ENCODE assay signal across 20 cellular contexts in genomic region chr2:10346929-10347558, GRCh38. TPM values are rescaled to one million over a fixed set of nuclear protein-coding genes. Genes with fewer than 3 reads are reported as not detected.
DNase-seq lines count a peak whose midpoint lies in the region; ATAC-seq and TF ChIP-seq lines count a peak whose summit lies in the region.
"Had no signal": no experiment of that assay in that cellular context is flagged by ENCODE, and none has a peak within 500 bp of the region (broad histone marks: within the 10 kb centered on the region; RNA-seq: fewer than 3 reads in every experiment).

No MANE protein-coding gene starts in this region.

- H3K4me2 ChIP-seq in skeletal muscle satellite cell (ENCODE audit: low read length) = peak overlapping the region; percentile 4

- peaks cover 33% of the 10 kb centered on the region for H3K4me1 Mint-ChIP-seq in activated naive CD4-positive, alpha-beta T cell treated with anti-CD3 and anti-CD28 coated beads, Interleukin-2, amount 10 ng/mL, durations not matched to agents 7 days and 5 days

- DNase-seq in activated naive CD4-positive, alpha-beta T cell treated with anti-CD3 and anti-CD28 coated beads, Interleukin-2, amount 50 U/mL, for 72 hours (ENCODE audit: low spot score in 2 of 2) = no peak
- no peak for DNase-seq in activated naive CD4-positive, alpha-beta T cell treated with anti-CD3 and anti-CD28 coated beads, Interleukin-2, amount 10 ng/mL, durations not matched to agents 7 days and 5 days
- DNase-seq in Panc1 (ENCODE audit: low read depth, low spot score) (no peak), glomerular visceral epithelial cell (ENCODE audit: extremely low spot score) (peak; percentile 50), NCI-H1417 (lab: John Stamatoyannopoulos, UW) (no peak)
- DNase-seq: activated CD4-positive, alpha-beta T cell treated with anti-CD3 and anti-CD28 coated beads, Interleukin-2, amount 50 U/mL, for 1 hour; activated T-cell treated with anti-CD3 and anti-CD28 coated beads, Interleukin-2, amount 50 U/mL, for 24 hours; Calu3; effector memory CD8-positive, alpha-beta T cell; GM23248; hypothalamus; left cardiac atrium; NCI-H1694 treated with DMSO at 0.1 percent for 48 hours; NCI-H446 treated with DMSO at 0.1 percent for 48 hours; stimulated activated CD4-positive, alpha-beta T cell treated with anti-CD3 and anti-CD28 coated beads, Interleukin-12 subunit alpha, Interleukin-12 subunit beta, amount 100 ng/mL, for 4 hours; T1000 had no signal

- H3K9ac ChIP-seq in skeletal muscle satellite cell (ENCODE audit: low read depth, low read length) = peak overlapping the region; percentile 1
- H3K9ac ChIP-seq: GM23248 had no signal

- BruUV-seq in Panc1 (replicated peaks; lab: Mats Ljungman, UMichigan) = no TSS peak

- POLR2A ChIA-PET in Panc1 (lab: Charles Lee) = interaction anchor here (0.6 kb wide), 1 partner anchor 125 kb away, joined by 3 read pairs; no protein-coding TSS in a partner anchor

- intact Hi-C loops in Panc1 (cut with micrococcal nuclease; ENCODE audit: unreplicated experiment) = no loop called here

- no peak overlapping the region for H3K4me3 ChIP-seq in Panc1 (ENCODE audit: low read depth in 2 of 2, low read length in 2 of 2)
- no peak overlapping the region for H3K4me3 ChIP-seq in skeletal muscle satellite cell (ENCODE audit: low read length)
- H3K4me3 ChIP-seq: GM23248, prostate gland had no signal

- peaks cover 69% of the 10 kb centered on the region for H3K4me1 ChIP-seq in Panc1 (ENCODE audit: control insufficient read depth, insufficient read depth, low read length)
- H3K4me1 ChIP-seq in skeletal muscle satellite cell (ENCODE audit: control insufficient read depth, insufficient read depth, low read length) = peaks cover 45% of the 10 kb centered on the region
- H3K4me1 ChIP-seq: prostate gland had no signal

- peak in 1 of 2 donors; percentile 55 for ATAC-seq in activated naive CD4-positive, alpha-beta T cell treated with anti-CD3 and anti-CD28 coated beads, Interleukin-2, amount 50 U/mL, for 72 hours
- ATAC-seq in Panc1 = no peak
- no peak for ATAC-seq in HG03135 (IDR thresholded peaks at IDR 0.05; ENCODE audit: unreplicated experiment)
- no peak for ATAC-seq in HG03442 (IDR thresholded peaks at IDR 0.05; ENCODE audit: unreplicated experiment)
- ATAC-seq: effector memory CD8-positive, alpha-beta T cell; left cardiac atrium had no signal

- H3K27me3 ChIP-seq in Panc1 (ENCODE audit: control insufficient read depth, insufficient read depth, low read length) (no peaks in the 10 kb centered on the region), skeletal muscle satellite cell (ENCODE audit: control insufficient read depth, insufficient read depth, low read length) (no peaks in the 10 kb centered on the region)

- H3K27ac Mint-ChIP-seq in activated naive CD4-positive, alpha-beta T cell treated with anti-CD3 and anti-CD28 coated beads, Interleukin-2, amount 50 U/mL, for 72 hours = peak overlapping the region; percentile 17 to 75
- no peak overlapping the region for H3K27ac Mint-ChIP-seq in activated naive CD4-positive, alpha-beta T cell treated with anti-CD3 and anti-CD28 coated beads, Interleukin-2, amount 10 ng/mL, durations not matched to agents 7 days and 5 days

- H3K36me3 Mint-ChIP-seq in activated naive CD4-positive, alpha-beta T cell treated with anti-CD3 and anti-CD28 coated beads, Interleukin-2, amount 50 U/mL, for 72 hours = peaks cover 0 to 10% of the 10 kb centered on the region in 2 donors
- peaks cover 4% of the 10 kb centered on the region for H3K36me3 Mint-ChIP-seq in activated naive CD4-positive, alpha-beta T cell treated with anti-CD3 and anti-CD28 coated beads, Interleukin-2, amount 10 ng/mL, durations not matched to agents 7 days and 5 days

- H3K36me3 ChIP-seq in Panc1 (ENCODE audit: control insufficient read depth, insufficient read depth, low read length) (no peaks in the 10 kb centered on the region), skeletal muscle satellite cell (ENCODE audit: insufficient read depth, low read length) (peaks cover 4% of the 10 kb centered on the region)
- H3K36me3 ChIP-seq: prostate gland had no signal

- in situ Hi-C loops in Panc1 (cut with HindIII; ENCODE audit: low pct_unique_long_range_greater_than_20kb, low sequenced_read_pairs) = no loop called here

- H3K9me3 ChIP-seq in Panc1 (ENCODE audit: control insufficient read depth, insufficient read depth, low read depth, low read length) (no peaks in the 10 kb centered on the region), skeletal muscle satellite cell (replicated peaks; ENCODE audit: low read length) (no peaks in the 10 kb centered on the region)
- H3K9me3 ChIP-seq: prostate gland had no signal

- H3K9me3 Mint-ChIP-seq in activated naive CD4-positive, alpha-beta T cell treated with anti-CD3 and anti-CD28 coated beads, Interleukin-2, amount 50 U/mL, for 72 hours = no peaks in the 10 kb centered on the region
- H3K9me3 Mint-ChIP-seq in activated naive CD4-positive, alpha-beta T cell treated with anti-CD3 and anti-CD28 coated beads, Interleukin-2, amount 10 ng/mL, durations not matched to agents 7 days and 5 days = no peaks in the 10 kb centered on the region
- H3K9me3 Mint-ChIP-seq: activated T-cell treated with anti-CD3 and anti-CD28 coated beads, Interleukin-2, amount 50 U/mL, for 24 hours; effector memory CD8-positive, alpha-beta T cell had no signal

- CTCF ChIA-PET in activated naive CD4-positive, alpha-beta T cell treated with anti-CD3 and anti-CD28 coated beads, Interleukin-2, amount 10 ng/mL, durations not matched to agents 7 days and 5 days (lab: Charles Lee) = interaction anchor here (2.1 kb wide), 1 partner anchor 61 kb away, joined by 4 read pairs; no protein-coding TSS in a partner anchor
- CTCF ChIA-PET in Panc1 (lab: Charles Lee) = no interaction called here

- no peak for TF ChIP-seq CTCF in Panc1 (IDR thresholded peaks at IDR 0.05)

- no peak overlapping the region for H3K4me3 Mint-ChIP-seq in activated naive CD4-positive, alpha-beta T cell treated with anti-CD3 and anti-CD28 coated beads, Interleukin-2, amount 10 ng/mL, durations not matched to agents 7 days and 5 days
- H3K4me3 Mint-ChIP-seq: activated T-cell treated with anti-CD3 and anti-CD28 coated beads, Interleukin-2, amount 50 U/mL, for 24 hours; effector memory CD8-positive, alpha-beta T cell had no signal

- H3K27ac ChIP-seq in Panc1 (ENCODE audit: low read length) = peak overlapping the region; percentile 81
- H3K27ac ChIP-seq: GM23248, prostate gland had no signal

- H3K27me3 Mint-ChIP-seq in activated naive CD4-positive, alpha-beta T cell treated with anti-CD3 and anti-CD28 coated beads, Interleukin-2, amount 10 ng/mL, durations not matched to agents 7 days and 5 days = no peaks in the 10 kb centered on the region
- H3K27me3 Mint-ChIP-seq: activated T-cell treated with anti-CD3 and anti-CD28 coated beads, Interleukin-2, amount 50 U/mL, for 24 hours; effector memory CD8-positive, alpha-beta T cell had no signal

RNA-seq across cellular contexts. Expression of gene HPCAL1, which starts 44.3 kb away (rescaled TPM):
- total RNA-seq in activated naive CD4-positive, alpha-beta T cell treated with anti-CD3 and anti-CD28 coated beads, Interleukin-2, amount 50 U/mL, for 72 hours = 10 to 100 TPM; 46.0 to 96.5 TPM
- total RNA-seq in Panc1 (2021; ENCODE audit: unreplicated experiment) = 234 TPM
- 556 TPM for polyA plus RNA-seq in Panc1 (2012; ENCODE audit: insufficient read length)
- 24.2 and 28.4 TPM in 2 replicates for total RNA-seq in skeletal muscle satellite cell (2012; rRNA removed)
